In genomic region chr14:81432171-81432570, GRCh38 we compare ENCODE assay signal across 20 cellular contexts.
"Had no signal": no experiment of that assay in that cellular context is flagged by ENCODE, and none has a peak within 500 bp of the region (broad histone marks: within the 10 kb centered on the region; RNA-seq: fewer than 3 reads in every experiment).

No MANE protein-coding gene starts in this region.

- ATAC-seq: activated naive CD8-positive, alpha-beta T cell treated with anti-CD3 and anti-CD28 coated beads, Interleukin-2, amount 50 U/mL, for 24 hours; activated T-cell treated with anti-CD3 and anti-CD28 coated beads, Interleukin-2, amount 50 U/mL, for 72 hours; left cardiac atrium; mucosa of descending colon; natural killer cell; T-helper 17 cell had no signal

- H3K4me3 Mint-ChIP-seq: activated CD4-positive, alpha-beta memory T cell treated with anti-CD3 and anti-CD28 coated beads, Interleukin-2, amount 10 ng/mL, durations not matched to agents 7 days and 5 days; activated naive CD8-positive, alpha-beta T cell treated with anti-CD3 and anti-CD28 coated beads, Interleukin-2, amount 50 U/mL, for 24 hours; activated T-cell treated with anti-CD3 and anti-CD28 coated beads, Interleukin-2, amount 50 U/mL, for 72 hours; immature natural killer cell; natural killer cell; T-helper 17 cell had no signal

- H3K9me3 Mint-ChIP-seq: activated CD4-positive, alpha-beta memory T cell treated with anti-CD3 and anti-CD28 coated beads, Interleukin-2, amount 10 ng/mL, durations not matched to agents 7 days and 5 days; activated naive CD8-positive, alpha-beta T cell treated with anti-CD3 and anti-CD28 coated beads, Interleukin-2, amount 50 U/mL, for 24 hours; activated T-cell treated with anti-CD3 and anti-CD28 coated beads, Interleukin-2, amount 50 U/mL, for 72 hours; natural killer cell had no signal

- H3K27me3 ChIP-seq: ascending aorta, suprapubic skin had no signal

- H3K27ac ChIP-seq: ascending aorta, colonic mucosa, suprapubic skin, upper lobe of left lung, VCaP had no signal

- H3K4me1 ChIP-seq: colonic mucosa had no signal

- H3K4me3 ChIP-seq: ascending aorta, colonic mucosa, lung, mucosa of descending colon, suprapubic skin, upper lobe of left lung had no signal

- H3K36me3 Mint-ChIP-seq: immature natural killer cell, natural killer cell had no signal

- H3K27ac Mint-ChIP-seq: activated CD4-positive, alpha-beta memory T cell treated with anti-CD3 and anti-CD28 coated beads, Interleukin-2, amount 10 ng/mL, durations not matched to agents 7 days and 5 days; activated naive CD8-positive, alpha-beta T cell treated with anti-CD3 and anti-CD28 coated beads, Interleukin-2, amount 50 U/mL, for 24 hours; activated T-cell treated with anti-CD3 and anti-CD28 coated beads, Interleukin-2, amount 50 U/mL, for 72 hours; immature natural killer cell; natural killer cell; progenitor cell of endocrine pancreas; T-helper 17 cell had no signal

- DNase-seq: activated CD4-positive, alpha-beta memory T cell treated with anti-CD3 and anti-CD28 coated beads, Interleukin-2, amount 10 ng/mL, durations not matched to agents 7 days and 5 days; activated naive CD4-positive, alpha-beta T cell; activated naive CD8-positive, alpha-beta T cell treated with anti-CD3 and anti-CD28 coated beads, Interleukin-2, amount 50 U/mL, for 24 hours; activated T-cell treated with anti-CD3 and anti-CD28 coated beads, Interleukin-2, amount 50 U/mL, for 72 hours; caudate nucleus; colonic mucosa; immature natural killer cell; left cardiac atrium; mucosa of descending colon; natural killer cell; occipital lobe; stimulated activated CD4-positive, alpha-beta T cell treated with anti-CD3 and anti-CD28 coated beads, Interleukin-2, amount 100 ng/mL, for 48 hours; stimulated activated naive CD4-positive, alpha-beta T cell treated with Interleukin-2 at 50 U/mL for 16 hours; T-helper 17 cell; upper lobe of left lung had no signal
